Comparison of ENCODE assay signal across 19 cellular contexts in the genomic region with DNA sequence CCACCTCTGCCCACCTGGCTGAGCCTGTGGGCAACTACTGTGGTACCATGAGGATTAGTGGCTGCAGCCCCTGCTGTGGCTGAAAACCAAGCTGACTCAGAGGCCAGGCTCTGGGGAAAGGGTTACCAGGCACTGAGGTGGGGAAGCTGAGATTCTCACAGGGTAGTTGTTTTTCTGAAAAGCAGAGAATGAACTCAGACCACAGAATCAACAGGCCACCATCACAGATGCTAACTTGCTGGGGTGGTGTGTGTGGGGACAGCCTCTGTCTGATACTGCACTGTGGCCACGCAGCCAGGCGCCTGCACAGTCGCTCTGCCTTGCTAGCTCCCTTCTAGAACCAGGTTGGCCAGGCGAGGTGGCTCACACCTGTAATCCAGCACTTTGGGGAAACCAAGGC.
DNase-seq lines count a peak whose midpoint lies in the region; ATAC-seq and TF ChIP-seq lines count a peak whose summit lies in the region.
"Had no signal": no experiment of that assay in that cellular context is flagged by ENCODE, and none has a peak within 500 bp of the region (broad histone marks: within the 10 kb centered on the region; RNA-seq: fewer than 3 reads in every experiment).

No MANE protein-coding gene starts in this region.

- no peaks in the 10 kb centered on the region for H3K27me3 ChIP-seq in neutrophil
- H3K27me3 ChIP-seq: Peyer's patch, uterus had no signal

- H3K36me3 ChIP-seq in neutrophil: peaks cover 71% of the 10 kb centered on the region
- H3K36me3 ChIP-seq: uterus had no signal

- ATAC-seq in GM18502 (IDR thresholded peaks at IDR 0.05; ENCODE audit: poor library complexity, unreplicated experiment) (no peak), HG03135 (IDR thresholded peaks at IDR 0.05; ENCODE audit: unreplicated experiment) (no peak)
- ATAC-seq: naive thymus-derived CD4-positive, alpha-beta T cell had no signal

- no peak for TF ChIP-seq CTCF in neutrophil (IDR thresholded peaks at IDR 0.05)

- DNase-seq in stimulated activated CD4-positive, alpha-beta T cell treated with anti-CD3 and anti-CD28 coated beads, Interleukin-1b, Interleukin-23, amount 100 ng/mL, for 48 hours: peak; percentile 4
- DNase-seq in stimulated activated CD4-positive, alpha-beta T cell treated with anti-CD3 and anti-CD28 coated beads, Interleukin-4, amount 100 ng/mL, for 24 hours: no peak
- DNase-seq in NCI-H1694 treated with DMSO at 0.1 percent for 48 hours (lab: John Stamatoyannopoulos, UW): no peak
- no peak for DNase-seq in SIG-M5 treated with dmso at 0.1 percent for 504 hours (lab: John Stamatoyannopoulos, UW; ENCODE audit: unreplicated experiment)
- DNase-seq: activated CD4-positive, alpha-beta T cell treated with anti-CD3 and anti-CD28 coated beads, Interleukin-2, amount 50 U/mL, for 4 hours; activated gamma-delta T cell; dermis blood vessel endothelial cell; HCEC 1CT; naive thymus-derived CD4-positive, alpha-beta T cell; NCI-H1105 treated with DMSO at 0.1 percent for 48 hours; NCI-H2171; NCI-H774; Peyer's patch; uterus had no signal

- H3K4me3 ChIP-seq in neutrophil (ENCODE audit: low read depth in 1 of 2, low read length in 1 of 2): no peak overlapping the region
- H3K4me3 ChIP-seq: lung, Peyer's patch, uterus had no signal

- H3K4me1 ChIP-seq in neutrophil (ENCODE audit: control insufficient read depth in 1 of 2, insufficient read depth in 1 of 2, low read depth in 1 of 2, low read length in 1 of 2): peaks cover 44% of the 10 kb centered on the region in 2 experiments
- H3K4me1 ChIP-seq: Peyer's patch, uterus had no signal

- H3K27ac ChIP-seq in angular gyrus (ENCODE audit: low read depth, low read length) (peak overlapping the region; percentile 52), neutrophil (peak overlapping the region; percentile 68)
- H3K27ac ChIP-seq: Peyer's patch, uterus had no signal

- no peaks in the 10 kb centered on the region for H3K9me3 ChIP-seq in neutrophil
- H3K9me3 ChIP-seq: Peyer's patch, uterus had no signal
